ENCODE assay signal across 8 cellular contexts in genomic region chr19:17522988-17523872, GRCh38. TPM values are rescaled to one million over a fixed set of nuclear protein-coding genes. Genes with fewer than 3 reads are reported as not detected.
A peak's percentile ranks its signal among the peaks of the same experiment; 100 is the strongest.
DNase-seq lines count a peak whose midpoint lies in the region; ATAC-seq and TF ChIP-seq lines count a peak whose summit lies in the region.

No MANE protein-coding gene starts in this region.

- peaks cover 14% of the 10 kb centered on the region for H3K36me3 Mint-ChIP-seq in Caco-2 (ENCODE audit: insufficient read depth, unreplicated experiment)

- no peaks in the 10 kb centered on the region for H3K27me3 Mint-ChIP-seq in Caco-2 (ENCODE audit: insufficient read depth, unreplicated experiment)

- TF ChIP-seq CTCF in GM10248 (IDR thresholded peaks at IDR 0.05; ENCODE audit: control extremely low read depth, extremely low read depth, low read depth, missing control alignments) = no peak
- no peak for TF ChIP-seq CTCF in Caco-2 (IDR thresholded peaks at IDR 0.05; ENCODE audit: insufficient read depth in 1 of 2, low read depth in 1 of 2, low read length in 1 of 2, severe bottlenecking in 1 of 2, unreplicated experiment in 1 of 2)

- H3K27ac ChIP-seq in thymus (ENCODE audit: low read depth) = peak overlapping the region; percentile 97

- no peaks in the 10 kb centered on the region for H3K4me1 Mint-ChIP-seq in Caco-2 (ENCODE audit: low read depth, unreplicated experiment)

- WGBS in thymus = 7% methylated on average over 24 of the region's 24 CpGs

- H3K27me3 ChIP-seq in thymus (ENCODE audit: control insufficient read depth, insufficient read depth) = no peaks in the 10 kb centered on the region
- no peaks in the 10 kb centered on the region for H3K27me3 ChIP-seq in Caco-2 (replicated peaks; ENCODE audit: control insufficient read depth, insufficient read depth, low read length)

- no peaks in the 10 kb centered on the region for H3K9me3 ChIP-seq in thymus (ENCODE audit: control insufficient read depth)
- H3K9me3 ChIP-seq in Caco-2 = no peaks in the 10 kb centered on the region

- H3K4me3 ChIP-seq in Jurkat, Clone E6-1 (ENCODE audit: low read length) = peak overlapping the region; percentile 47
- H3K4me3 ChIP-seq in thymus (ENCODE audit: low read length) = peak overlapping the region; percentile 30
- H3K4me3 ChIP-seq in Caco-2 (ENCODE audit: low read depth, low read length) = no peak overlapping the region

- peaks cover 19% of the 10 kb centered on the region for H3K4me1 ChIP-seq in thymus (ENCODE audit: control insufficient read depth, insufficient read depth, low read length)
- no peaks in the 10 kb centered on the region for H3K4me1 ChIP-seq in Caco-2

- H3K4me3 Mint-ChIP-seq in Caco-2 (ENCODE audit: unreplicated experiment) = no peak overlapping the region

- POLR2A ChIA-PET in GM10248 (lab: Yijun Ruan, JAX) (interaction anchor here (0.5 to 1.4 kb wide), 2 partner anchors 12 to 251 kb away, joined by 5 to 7 read pairs; partner anchors contain the start of gene PGLS), Caco-2 (lab: Charles Lee) (no interaction called here)

- no peak overlapping the region for H3K27ac Mint-ChIP-seq in Caco-2 (ENCODE audit: unreplicated experiment)

- H3K36me3 ChIP-seq in thymus (ENCODE audit: control insufficient read depth, insufficient read depth) = peaks cover 11% of the 10 kb centered on the region
- no peaks in the 10 kb centered on the region for H3K36me3 ChIP-seq in Caco-2 (ENCODE audit: control insufficient read depth, insufficient read depth, low read length)

- no TSS peak for BruUV-seq in Caco-2 (replicated peaks; lab: Mats Ljungman, UMichigan)

- intact Hi-C loops in left colon (cut with DNase I, micrococcal nuclease) = no loop called here
- intact Hi-C loops in Caco-2 (cut with micrococcal nuclease; ENCODE audit: unreplicated experiment) = no loop called here

- DNase-seq in GM10248 (ENCODE audit: extremely low spot score) = peak; percentile 87
- DNase-seq in Jurkat, Clone E6-1 (ENCODE audit: low read depth, low spot score) = peak; percentile 91
- DNase-seq in activated CD8-positive, alpha-beta memory T cell treated with anti-CD3 and anti-CD28 coated beads, Interleukin-2, amount 50 U/mL, for 4 hours = peak; percentile 32
- peak; percentile 58 to 64 for DNase-seq in left colon
- no peak for DNase-seq in Caco-2
- no peak for DNase-seq in COLO829 (ENCODE audit: low spot score)

- no peaks in the 10 kb centered on the region for H3K9me3 Mint-ChIP-seq in Caco-2 (ENCODE audit: unreplicated experiment)

- CTCF ChIA-PET in GM10248 (lab: Yijun Ruan, JAX) (interaction anchor here (0.8 to 4.1 kb wide), 6 partner anchors 10 to 260 kb away, joined by 3 to 28 read pairs (median 4); partner anchors contain the start of gene PGLS), Caco-2 (lab: Charles Lee) (no interaction called here)

- ATAC-seq in GM21423 (IDR thresholded peaks at IDR 0.05; ENCODE audit: unreplicated experiment) (peak; percentile 75), left colon (peak; percentile 54)

RNA-seq across cellular contexts. Expression of gene PGLS, which starts 11.8 kb away (rescaled TPM):
- polyA plus RNA-seq in Jurkat, Clone E6-1 (2012; ENCODE audit: insufficient read depth, insufficient read length) = 55.0 TPM
- total RNA-seq in left colon = 100 to 1,000 TPM in 1 of 2 donors, 10 to 100 TPM in 1; 89.8 to 100 TPM
- 73.5 TPM for polyA plus RNA-seq in thymus
- 69.2 and 69.7 TPM in 2 replicates for total RNA-seq in Caco-2 (2022)

RNA-seq across cellular contexts. Expression of gene COLGALT1, which starts 32.2 kb away (rescaled TPM):
- polyA plus RNA-seq in Jurkat, Clone E6-1 (2012; ENCODE audit: insufficient read depth, insufficient read length) = 35.3 TPM
- total RNA-seq in left colon (10 to 100 TPM; 48.3 to 53.3 TPM), Caco-2 (2022) (80.1 and 81.9 TPM in 2 replicates)
- 69.5 TPM for polyA plus RNA-seq in thymus

RNA-seq across cellular contexts. Expression of gene SLC27A1, which starts 52.9 kb away (rescaled TPM):
- polyA plus RNA-seq in Jurkat, Clone E6-1 (2012; ENCODE audit: insufficient read depth, insufficient read length) = 4.0 TPM
- total RNA-seq in left colon = 1 to 10 TPM; 4.8 to 7.1 TPM
- polyA plus RNA-seq in thymus = 11.9 TPM
- 3.7 and 3.9 TPM in 2 replicates for total RNA-seq in Caco-2 (2022)

Comparison
In these comparisons a context has a peak if more than half of its experiments do, and no peak if none do; other contexts are left out.
1. DNase-seq: peak in GM10248 (single experiment), Jurkat, Clone E6-1 (single experiment), activated CD8-positive, alpha-beta memory T cell treated with anti-CD3 and anti-CD28 coated beads, Interleukin-2, amount 50 U/mL, for 4 hours (single experiment) and left colon (2 of 2); none in Caco-2 (0 of 2) and COLO829 (single experiment).